8 cellular contexts compared by ENCODE assay signal in the genomic region with DNA sequence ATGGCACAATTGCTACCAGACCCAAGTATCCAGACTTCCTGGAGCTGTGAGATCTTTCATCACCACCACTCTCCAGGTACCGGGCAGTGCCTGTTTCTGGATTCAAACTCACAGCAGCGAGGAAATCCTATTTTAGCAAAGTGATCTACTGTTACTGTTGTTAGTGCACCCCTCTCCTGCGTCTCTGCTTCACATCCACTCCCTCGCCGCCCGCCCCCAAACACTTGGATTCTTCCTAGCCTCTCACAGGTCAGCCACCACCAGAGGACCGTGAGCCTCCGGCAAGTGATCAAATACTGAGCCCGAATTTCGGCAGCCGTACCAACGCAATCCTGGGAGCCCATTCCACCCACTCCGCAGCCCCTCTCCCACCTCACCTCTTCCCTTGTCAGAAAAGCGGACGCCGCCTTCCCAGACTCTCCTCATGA. TPM values are rescaled to one million over a fixed set of nuclear protein-coding genes. Genes with fewer than 3 reads are reported as not detected.
DNase-seq lines count a peak whose midpoint lies in the region; TF ChIP-seq lines count a peak whose summit lies in the region.

No MANE protein-coding gene starts in this region.

- TF ChIP-seq CTCF in H9 (conservative IDR thresholded peaks at IDR 0.05) (no peak), Loucy (conservative IDR thresholded peaks at IDR 0.05; ENCODE audit: low read length) (0 out of 2 replicates have a peak, but pooled peaks have one; percentile 16), cardiac fibroblast (IDR thresholded peaks at IDR 0.05; ENCODE audit: low read depth, low read length) (peak; percentile 23), spleen (IDR thresholded peaks at IDR 0.05 in 8 of 11, conservative IDR thresholded peaks at IDR 0.05 in 3 of 11) (peak in 2 of 11 experiments; percentile 38 to 46)

- peak overlapping the region; percentile 93 for H4K8ac ChIP-seq in H9 (replicated peaks; ENCODE audit: insufficient read length, low read depth, low read length)

- H3K9ac ChIP-seq in H9 (ENCODE audit: extremely low read depth, insufficient read length, low read length) (peak overlapping the region; percentile 93), Loucy (ENCODE audit: low read depth, low read length, poor library complexity, severe bottlenecking) (peak overlapping the region; percentile 94)

- TF ChIP-seq POLR2A in spleen (IDR thresholded peaks at IDR 0.05), result no peak

- H3K4me2 ChIP-seq in H9 (ENCODE audit: insufficient read depth, insufficient read length, low read length) (peak overlapping the region; percentile 94), Loucy (ENCODE audit: low read depth, low read length, poor library complexity, severe bottlenecking) (peak overlapping the region; percentile 84)

- peaks cover 27 to 29% of the 10 kb centered on the region in 2 experiments for H3K4me1 Mint-ChIP-seq in H9

- intact Hi-C loops in spleen (cut with DNase I; ENCODE audit: low total_unique reads), result loop anchor here (10.0 kb wide), 1 partner anchor 74 kb away; no protein-coding TSS in a partner anchor

- H4K20me1 ChIP-seq in H9 (ENCODE audit: control insufficient read depth, insufficient read depth, insufficient read length) (no peaks in the 10 kb centered on the region), Loucy (ENCODE audit: insufficient read depth, low read length, poor library complexity, severe bottlenecking) (peaks cover 22% of the 10 kb centered on the region)

- H3K27me3 Mint-ChIP-seq in H9 (ENCODE audit: low read depth), result no peaks in the 10 kb centered on the region

- WGBS in H9 (ENCODE audit: extremely low coverage, insufficient read length, low lambda C conversion rate), result no CpG with 5 or more reads among the region's 16 CpGs
- 0 to 1% (median 0%) methylated on average over 16 of the region's 16 CpGs for WGBS in spleen, 5 donors

- peak overlapping the region; percentile 99 for H3K27ac Mint-ChIP-seq in H9

- H3K36me3 Mint-ChIP-seq in H9 (ENCODE audit: insufficient read depth in 1 of 3, low read depth in 3 of 3), result peaks cover 10 to 24% (median 21%) of the 10 kb centered on the region in 3 experiments; a peak in 6 of 7 replicates

- peaks cover 3% of the 10 kb centered on the region for H3K79me1 ChIP-seq in H9 (ENCODE audit: insufficient read depth, low read depth, low read length, poor library complexity, severe bottlenecking)

- H3K4me1 ChIP-seq in H9 (ENCODE audit: insufficient read depth, low read length), result peaks cover 5% of the 10 kb centered on the region; the same call in 1 of the 2 replicates
- peaks cover 76% of the 10 kb centered on the region for H3K4me1 ChIP-seq in Loucy (ENCODE audit: insufficient read depth, low read length, poor library complexity, severe bottlenecking)
- peaks cover 16 to 68% (median 33%) of the 10 kb centered on the region in 6 donors for H3K4me1 ChIP-seq in spleen

- peak overlapping the region; percentile 91 for H3K27ac ChIP-seq in H9 (ENCODE audit: insufficient read length, low read depth, low read length)
- peak overlapping the region; percentile 93 to 99 (median 96) for H3K27ac ChIP-seq in spleen

- H3K79me2 ChIP-seq in H9 (ENCODE audit: insufficient read depth, low read length) (peaks cover 20% of the 10 kb centered on the region; the same call in 1 of the 2 replicates), Loucy (ENCODE audit: insufficient read depth, low read length) (peaks cover 78% of the 10 kb centered on the region)

- H3K4me3 Mint-ChIP-seq in H9, result peak overlapping the region; percentile 96 to 99

- H3K9me2 ChIP-seq in Loucy (replicated peaks; ENCODE audit: low read depth, low read length), result no peaks in the 10 kb centered on the region

- no peak overlapping the region for H2BK12ac ChIP-seq in H9 (ENCODE audit: insufficient read length, low read depth, low read length)

- H2AK5ac ChIP-seq in H9 (ENCODE audit: insufficient read length, low read length), result no peak overlapping the region

- peak; percentile 65 to 96 (median 92) for DNase-seq in NCI-H1417 (lab: John Stamatoyannopoulos, UW)
- DNase-seq in NCI-H1417 treated with DMSO at 0.1 percent for 48 hours (lab: John Stamatoyannopoulos, UW), result no peak
- peak; percentile 77 for DNase-seq in H9
- DNase-seq in T-helper 9 cell, result peak; percentile 54
- DNase-seq in cardiac fibroblast (ENCODE audit: low read depth in 2 of 2), result peak; percentile 73 to 79
- peak; percentile 86 for DNase-seq in islet precursor cell
- peak; percentile 92 for DNase-seq in spleen

- peak overlapping the region; percentile 74 for H2BK120ac ChIP-seq in H9 (ENCODE audit: low read depth, low read length, poor library complexity, severe bottlenecking)

- H3K27me3 ChIP-seq in H9 (ENCODE audit: insufficient read depth, low read length) (no peaks in the 10 kb centered on the region), Loucy (ENCODE audit: insufficient read depth, low read length, poor library complexity, severe bottlenecking) (no peaks in the 10 kb centered on the region), spleen (replicated peaks in 1 of 7) (no peaks in the 10 kb centered on the region)

- H3K14ac ChIP-seq in H9 (ENCODE audit: insufficient read depth, low read length), result peak overlapping the region; percentile 100; the same call in 1 of the 2 replicates

- H3K23me2 ChIP-seq in H9 (ENCODE audit: insufficient read length, low read depth, low read length, poor library complexity, severe bottlenecking), result peaks cover 14% of the 10 kb centered on the region

- no peaks in the 10 kb centered on the region for H3F3A ChIP-seq in Loucy (ENCODE audit: low read depth)

- H3K18ac ChIP-seq in H9 (ENCODE audit: insufficient read length, low read depth, low read length), result peak overlapping the region; percentile 100

- no peaks in the 10 kb centered on the region; a peak in 1 of 5 replicates for H3K9me3 Mint-ChIP-seq in H9

- H2AFZ ChIP-seq in H9 (ENCODE audit: low read length), result peak overlapping the region; percentile 97
- peak overlapping the region; percentile 98 for H2AFZ ChIP-seq in Loucy (ENCODE audit: low read length)

- H2BK15ac ChIP-seq in H9 (ENCODE audit: low read depth, low read length), result no peak overlapping the region

- H3K9me3 ChIP-seq in H9 (ENCODE audit: control insufficient read depth, low read depth, low read length) (no peaks in the 10 kb centered on the region), Loucy (ENCODE audit: insufficient read depth, low read depth, low read length) (no peaks in the 10 kb centered on the region), spleen (no peaks in the 10 kb centered on the region)

- peak overlapping the region; percentile 84 for H3K4me3 ChIP-seq in Loucy (ENCODE audit: low read length, poor library complexity, severe bottlenecking)
- peak overlapping the region; percentile 76 to 83 for H3K4me3 ChIP-seq in cardiac fibroblast (replicated peaks in 1 of 2; ENCODE audit: low read depth in 2 of 2, low read length in 2 of 2)
- peak overlapping the region; percentile 59 to 84 (median 63) for H3K4me3 ChIP-seq in spleen

- no peak overlapping the region for H2BK20ac ChIP-seq in H9 (ENCODE audit: low read depth, low read length, poor library complexity, severe bottlenecking)

- peak overlapping the region; percentile 40; the same call in 1 of the 2 replicates for H3K4ac ChIP-seq in H9 (ENCODE audit: low read depth, low read length)

- peak overlapping the region; percentile 98 for H4K5ac ChIP-seq in H9 (ENCODE audit: insufficient read length, low read depth, low read length)

- H3K56ac ChIP-seq in H9 (ENCODE audit: insufficient read length, low read depth, low read length), result peak overlapping the region; percentile 29

- peak overlapping the region; percentile 15 for H4K91ac ChIP-seq in H9 (ENCODE audit: insufficient read length, low read depth, low read length)

- H3K36me3 ChIP-seq in Loucy (ENCODE audit: insufficient read depth, low read length) (peaks cover 10% of the 10 kb centered on the region), spleen (peaks cover 0 to 25% (median 3%) of the 10 kb centered on the region in 6 donors)

- H3T11ph ChIP-seq in H9 (ENCODE audit: low read length), result peak overlapping the region; percentile 53

- no peak overlapping the region for H3K23ac ChIP-seq in H9 (ENCODE audit: insufficient read length, low read depth, low read length)

- H2BK5ac ChIP-seq in H9 (ENCODE audit: insufficient read length, low read length), result peak overlapping the region; percentile 97

RNA-seq across cellular contexts. Expression of a gene that starts 0.5 kb away (rescaled TPM):
- total RNA-seq in H9 (2021), result 12.4 and 14.2 TPM in 2 replicates
- 10 to 100 TPM; 12.5 to 30.8 (median 16.9) TPM for total RNA-seq in spleen
- polyA plus RNA-seq in spleen, result 10 to 100 TPM in 2 of 3 donors, 1 to 10 TPM in 1; 9.1 to 11.8 (median 10.3) TPM

RNA-seq across cellular contexts. Expression of a gene that starts 0.6 kb away (rescaled TPM):
- total RNA-seq in H9 (2021), result 38.5 and 39.5 TPM in 2 replicates
- 1 to 10 TPM; 3.4 to 7.3 (median 4.4) TPM for total RNA-seq in spleen
- 1 to 10 TPM; 3.4 to 9.0 (median 4.4) TPM for polyA plus RNA-seq in spleen
